Comparison of ENCODE assay signal across 1 cellular context in the genomic region with DNA sequence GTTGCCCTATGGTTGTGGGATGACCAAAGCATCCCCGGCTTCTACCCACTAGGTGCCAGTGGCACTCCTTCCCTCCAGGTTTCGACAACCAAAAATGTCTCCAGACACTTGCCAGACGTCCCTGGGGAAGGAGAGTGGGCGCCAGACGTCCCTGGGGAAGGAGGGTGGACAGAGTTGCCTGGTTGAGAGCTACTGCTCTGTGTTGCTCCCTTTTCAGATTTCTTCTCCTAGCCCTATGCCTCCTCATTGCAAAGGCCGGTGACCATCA.
TF ChIP-seq lines count a peak whose summit lies in the region.

No MANE protein-coding gene starts in this region.

TF ChIP-seq in IMR-90, 13 proteins besides CTCF, POLR2A, EP300 and RAD21:
- TF ChIP-seq MAFK (IDR thresholded peaks at IDR 0.05; ENCODE audit: low read depth, low read length) (no peak), RCOR1 (IDR thresholded peaks at IDR 0.05; ENCODE audit: insufficient replicate concordance, low read length) (no peak), SMC3 (IDR thresholded peaks at IDR 0.05; ENCODE audit: low read depth, low read length) (no peak), NFE2L2 (IDR thresholded peaks at IDR 0.05; ENCODE audit: low read depth, low read length) (no peak), CHD1 (IDR thresholded peaks at IDR 0.05; ENCODE audit: low read depth, low read length) (no peak), FOS (IDR thresholded peaks at IDR 0.05; ENCODE audit: low read depth, low read length) (no peak), RFX5 (IDR thresholded peaks at IDR 0.05; ENCODE audit: low read depth, low read length) (no peak), CEBPB (IDR thresholded peaks at IDR 0.05; ENCODE audit: low read depth, low read length) (no peak), MXI1 (IDR thresholded peaks at IDR 0.05; ENCODE audit: borderline replicate concordance, low read depth, low read length) (no peak), BHLHE40 (IDR thresholded peaks at IDR 0.05; ENCODE audit: low read depth, low read length) (no peak), MAZ (IDR thresholded peaks at IDR 0.05; ENCODE audit: borderline replicate concordance, low read depth, low read length) (no peak)
- TF ChIP-seq, protein P1, sequence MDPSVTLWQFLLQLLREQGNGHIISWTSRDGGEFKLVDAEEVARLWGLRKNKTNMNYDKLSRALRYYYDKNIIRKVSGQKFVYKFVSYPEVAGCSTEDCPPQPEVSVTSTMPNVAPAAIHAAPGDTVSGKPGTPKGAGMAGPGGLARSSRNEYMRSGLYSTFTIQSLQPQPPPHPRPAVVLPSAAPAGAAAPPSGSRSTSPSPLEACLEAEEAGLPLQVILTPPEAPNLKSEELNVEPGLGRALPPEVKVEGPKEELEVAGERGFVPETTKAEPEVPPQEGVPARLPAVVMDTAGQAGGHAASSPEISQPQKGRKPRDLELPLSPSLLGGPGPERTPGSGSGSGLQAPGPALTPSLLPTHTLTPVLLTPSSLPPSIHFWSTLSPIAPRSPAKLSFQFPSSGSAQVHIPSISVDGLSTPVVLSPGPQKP (IDR thresholded peaks at IDR 0.05; ENCODE audit: borderline replicate concordance, low read depth, low read length): no peak
- TF ChIP-seq, protein P2, sequence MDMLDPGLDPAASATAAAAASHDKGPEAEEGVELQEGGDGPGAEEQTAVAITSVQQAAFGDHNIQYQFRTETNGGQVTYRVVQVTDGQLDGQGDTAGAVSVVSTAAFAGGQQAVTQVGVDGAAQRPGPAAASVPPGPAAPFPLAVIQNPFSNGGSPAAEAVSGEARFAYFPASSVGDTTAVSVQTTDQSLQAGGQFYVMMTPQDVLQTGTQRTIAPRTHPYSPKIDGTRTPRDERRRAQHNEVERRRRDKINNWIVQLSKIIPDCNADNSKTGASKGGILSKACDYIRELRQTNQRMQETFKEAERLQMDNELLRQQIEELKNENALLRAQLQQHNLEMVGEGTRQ (IDR thresholded peaks at IDR 0.05; ENCODE audit: low read depth, low read length): no peak
